In the genomic region with DNA sequence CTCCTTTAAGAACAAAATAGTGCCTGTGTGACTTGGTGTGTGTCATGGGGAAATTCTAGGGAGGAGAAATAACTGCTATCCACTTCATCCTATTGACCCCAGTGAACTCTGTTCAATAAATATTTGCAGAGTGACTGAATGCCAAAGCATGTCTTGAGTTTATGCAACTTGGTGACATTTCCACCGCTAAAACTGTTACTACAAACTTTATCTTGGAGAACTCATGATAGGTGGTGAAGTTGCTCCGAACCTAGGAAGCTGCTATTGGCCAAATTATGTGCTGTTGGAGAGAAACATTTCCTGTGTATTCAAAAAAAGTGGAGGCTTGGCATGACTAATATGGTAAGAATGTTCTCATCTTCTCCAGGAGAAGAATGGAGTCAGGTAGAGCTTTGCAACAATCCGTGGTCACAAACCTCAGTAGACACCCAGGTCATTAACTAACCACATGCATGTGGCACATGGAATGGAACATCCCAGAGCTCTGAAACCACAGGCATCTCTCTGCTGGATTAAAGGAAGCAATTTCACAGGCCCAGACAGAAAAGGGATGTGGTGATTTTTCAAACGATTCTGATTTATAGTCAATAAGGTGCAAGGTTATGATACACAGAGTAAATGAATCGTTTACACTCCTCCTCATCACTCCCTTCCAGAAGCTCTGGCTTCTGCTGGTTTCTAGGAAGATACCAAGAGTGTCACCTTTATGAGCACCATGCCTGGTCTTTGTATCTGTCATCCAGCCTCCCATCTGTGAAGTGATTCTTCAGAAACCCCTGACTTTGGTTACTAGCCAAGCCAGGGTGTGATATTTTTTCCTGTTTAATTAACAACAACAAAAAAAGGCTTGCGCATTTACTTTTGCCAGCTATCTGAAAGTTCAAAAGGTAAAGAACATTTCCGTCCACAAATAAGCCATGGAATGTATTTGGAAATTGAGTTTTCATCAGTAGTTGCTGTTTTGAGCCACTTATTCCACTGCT, we compare ENCODE assay signal across 11 cellular contexts.
A peak's percentile ranks its signal among the peaks of the same experiment; 100 is the strongest.
DNase-seq lines count a peak whose midpoint lies in the region; ATAC-seq and TF ChIP-seq lines count a peak whose summit lies in the region.
"Had no signal": no experiment of that assay in that cellular context is flagged by ENCODE, and none has a peak within 500 bp of the region (broad histone marks: within the 10 kb centered on the region; RNA-seq: fewer than 3 reads in every experiment).

No MANE protein-coding gene starts in this region.

- no peak overlapping the region for H2AFZ ChIP-seq in smooth muscle cell (ENCODE audit: low read depth)

- 24% methylated on average over 7 of the region's 7 CpGs for WGBS in smooth muscle cell (ENCODE audit: low lambda C conversion rate)

- no peaks in the 10 kb centered on the region for H3K4me1 ChIP-seq in smooth muscle cell (ENCODE audit: low read depth)

- no peaks in the 10 kb centered on the region for H4K20me1 ChIP-seq in smooth muscle cell (ENCODE audit: low read depth)

- peak overlapping the region; percentile 50 for H3K27ac ChIP-seq in smooth muscle cell (ENCODE audit: low read depth)

- H3K4me2 ChIP-seq in smooth muscle cell, result peak overlapping the region; percentile 23

- no peaks in the 10 kb centered on the region for H3K27me3 ChIP-seq in smooth muscle cell (ENCODE audit: low read depth)

- no peak overlapping the region for H3K9ac ChIP-seq in smooth muscle cell (ENCODE audit: low read depth)

- no peaks in the 10 kb centered on the region for H3K9me3 ChIP-seq in smooth muscle cell (replicated peaks; ENCODE audit: low read depth)
- H3K9me3 ChIP-seq: mucosa of descending colon had no signal

- DNase-seq in HCEC 1CT (peak; percentile 94), T1000 (lab: John Stamatoyannopoulos, UW) (peak; percentile 72), glomerular visceral epithelial cell (ENCODE audit: extremely low spot score) (peak; percentile 99), smooth muscle cell (lab: John Stamatoyannopoulos, UW; ENCODE audit: unreplicated experiment) (no peak), putamen (ENCODE audit: low spot score) (no peak), COR-L47 (lab: John Stamatoyannopoulos, UW) (no peak)
- DNase-seq: mucosa of descending colon, NCI-H1694, T-helper 1 cell had no signal

- no peaks in the 10 kb centered on the region for H3K79me2 ChIP-seq in smooth muscle cell (ENCODE audit: low read depth)

- H3K4me3 ChIP-seq in smooth muscle cell, result no peak overlapping the region
- H3K4me3 ChIP-seq: mucosa of descending colon had no signal

- H3F3A ChIP-seq in smooth muscle cell (ENCODE audit: low read depth), result peaks cover 10% of the 10 kb centered on the region

- no peaks in the 10 kb centered on the region for H3K36me3 ChIP-seq in smooth muscle cell (ENCODE audit: low read depth)

- TF ChIP-seq CTCF in smooth muscle cell (IDR thresholded peaks at IDR 0.05; ENCODE audit: borderline replicate concordance, insufficient read depth, poor library complexity, severe bottlenecking), result no peak

- no peak for ATAC-seq in GM21737 (IDR thresholded peaks at IDR 0.05; ENCODE audit: unreplicated experiment)
- no peak for ATAC-seq in HG03175 (IDR thresholded peaks at IDR 0.05; ENCODE audit: unreplicated experiment)
- ATAC-seq: mucosa of descending colon had no signal

Comparison
In these comparisons a context has a peak if more than half of its experiments do, and no peak if none do; other contexts are left out.
1. DNase-seq: peak in HCEC 1CT (single experiment), T1000 (single experiment) and glomerular visceral epithelial cell (single experiment); none in smooth muscle cell (single experiment), putamen (single experiment) and COR-L47 (single experiment).